Comparison of ENCODE assay signal across 8 cellular contexts in the genomic region with DNA sequence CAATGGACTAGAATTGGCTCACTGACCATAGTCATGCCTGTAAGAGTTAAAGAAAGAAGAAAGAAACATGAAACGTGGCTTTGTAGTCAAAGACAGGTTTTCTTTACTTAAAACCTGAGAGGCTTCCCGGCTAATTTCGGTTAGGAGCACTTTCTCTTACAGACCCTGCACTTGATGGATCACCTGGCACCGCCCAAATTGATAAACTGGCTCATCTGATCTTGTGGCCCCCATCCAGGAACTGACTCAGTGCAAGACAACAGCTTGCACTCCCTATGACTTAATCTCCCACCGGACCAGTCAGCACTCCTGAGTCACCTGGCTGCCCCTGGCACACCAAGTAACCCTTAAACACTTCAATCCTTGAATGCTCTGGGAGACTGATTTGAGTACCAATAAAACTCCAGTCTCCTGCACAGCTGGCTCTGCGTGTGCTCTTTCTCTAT. TPM values are rescaled to one million over a fixed set of nuclear protein-coding genes. Genes with fewer than 3 reads are reported as not detected.
DNase-seq lines count a peak whose midpoint lies in the region; ATAC-seq and TF ChIP-seq lines count a peak whose summit lies in the region.

No MANE protein-coding gene starts in this region.

- no peak for ATAC-seq in HG03521 (IDR thresholded peaks at IDR 0.05; ENCODE audit: unreplicated experiment)

- H3K4me1 Mint-ChIP-seq in mesothelial cell of epicardium = peaks cover 10% of the 10 kb centered on the region

- DNase-seq in DMS 273 (lab: John Stamatoyannopoulos, UW; ENCODE audit: unreplicated experiment) (peak; percentile 86), LHCN-M2 (ENCODE audit: low read depth) (peak; percentile 86), cerebellar cortex (ENCODE audit: low spot score) (peak; percentile 16), mesothelial cell of epicardium (ENCODE audit: low spot score in 2 of 2, unreplicated experiment in 2 of 2) (no peak), MV-4-11 (lab: John Stamatoyannopoulos, UW) (no peak), amniotic stem cell (lab: John Stamatoyannopoulos, UW) (no peak), NCI-H510A (lab: John Stamatoyannopoulos, UW) (no peak)

- no peaks in the 10 kb centered on the region for H3K27me3 Mint-ChIP-seq in mesothelial cell of epicardium (ENCODE audit: low read depth)

- peak overlapping the region; percentile 97 for H3K27ac Mint-ChIP-seq in mesothelial cell of epicardium

- TF ChIP-seq CTCF in mesothelial cell of epicardium (IDR thresholded peaks at IDR 0.05; ENCODE audit: unreplicated experiment) = no peak

- H3K4me3 Mint-ChIP-seq in mesothelial cell of epicardium = no peak overlapping the region

- H3K9me3 Mint-ChIP-seq in mesothelial cell of epicardium = no peaks in the 10 kb centered on the region

- H3K36me3 Mint-ChIP-seq in mesothelial cell of epicardium = peaks cover 31% of the 10 kb centered on the region

RNA-seq across cellular contexts. Expression of a gene that starts 12.3 kb away (rescaled TPM):
- 79.0 and 91.4 TPM in 2 replicates for total RNA-seq in LHCN-M2 (2014; rRNA removed)
- polyA plus RNA-seq in LHCN-M2 (2012) = 88.4 TPM
- 56.1 to 58.5 TPM (median 57.3 TPM) in 3 replicates for total RNA-seq in mesothelial cell of epicardium

RNA-seq across cellular contexts. Expression of a gene that starts 37.0 kb away (rescaled TPM):
- 165 and 197 TPM in 2 replicates for total RNA-seq in LHCN-M2 (2014; rRNA removed)
- polyA plus RNA-seq in LHCN-M2 (2012) = 218 TPM
- 74.4 to 78.9 TPM (median 75.7 TPM) in 3 replicates for total RNA-seq in mesothelial cell of epicardium

Comparison
In these comparisons a context has a peak if more than half of its experiments do, and no peak if none do; other contexts are left out.
1. DNase-seq: peak in DMS 273 (single experiment), LHCN-M2 (single experiment) and cerebellar cortex (single experiment); none in mesothelial cell of epicardium (0 of 2), MV-4-11 (single experiment), amniotic stem cell (single experiment) and NCI-H510A (single experiment).